Comparison of ENCODE assay signal across 8 cellular contexts in genomic region chr2:37925063-37925897, GRCh38.
DNase-seq lines count a peak whose midpoint lies in the region; ATAC-seq lines count a peak whose summit lies in the region.

RMDN2 (plus strand) TSS chr2:37925287; CDS start chr2:37929278, 3,991 bp downstream.

- H3K4me1 ChIP-seq in effector memory CD4-positive, alpha-beta T cell (ENCODE audit: control insufficient read depth, insufficient read depth, low read length, poor library complexity, severe bottlenecking): no peaks in the 10 kb centered on the region

- H3K9me3 Mint-ChIP-seq in memory B cell: no peaks in the 10 kb centered on the region

- ATAC-seq in GM19395 (IDR thresholded peaks at IDR 0.05; ENCODE audit: unreplicated experiment) (peak; percentile 92), HG03571 (IDR thresholded peaks at IDR 0.05; ENCODE audit: unreplicated experiment) (peak; percentile 83), memory B cell (ENCODE audit: low read depth) (peak; percentile 87)

- H3K27ac ChIP-seq in effector memory CD4-positive, alpha-beta T cell (ENCODE audit: insufficient read depth, low read length, poor library complexity, severe bottlenecking): peak within 1 kb of the TSS; percentile 58

- peaks cover 16% of the 10 kb centered on the region for H3K4me1 Mint-ChIP-seq in memory B cell

- H3K4me3 ChIP-seq in effector memory CD4-positive, alpha-beta T cell (ENCODE audit: insufficient read depth, low read depth, low read length, poor library complexity, severe bottlenecking): peak within 1 kb of the TSS; percentile 83

- H3K36me3 Mint-ChIP-seq in memory B cell: peaks cover 5% of the 10 kb centered on the region

- H3K27me3 Mint-ChIP-seq in memory B cell: no peaks in the 10 kb centered on the region

- no peaks in the 10 kb centered on the region for H3K27me3 ChIP-seq in effector memory CD4-positive, alpha-beta T cell (replicated peaks; ENCODE audit: control insufficient read depth, insufficient read depth, low read length, poor library complexity, severe bottlenecking)

- no peaks in the 10 kb centered on the region for H3K9me3 ChIP-seq in effector memory CD4-positive, alpha-beta T cell (ENCODE audit: control insufficient read depth, low read length)

- no peaks in the 10 kb centered on the region for H3K36me3 ChIP-seq in effector memory CD4-positive, alpha-beta T cell (ENCODE audit: control insufficient read depth, insufficient read depth, low read length)

- peak within 1 kb of the TSS; percentile 93 for H3K4me3 Mint-ChIP-seq in memory B cell

- H3K27ac Mint-ChIP-seq in memory B cell: peak within 1 kb of the TSS; percentile 86

- DNase-seq in CD1c-positive myeloid dendritic cell (ENCODE audit: extremely low spot score) (peak; percentile 91), NK-92 (lab: John Stamatoyannopoulos, UW; ENCODE audit: unreplicated experiment) (peak; percentile 7), memory B cell (ENCODE audit: low spot score in 2 of 2) (peak; percentile 69 to 79)
- peak; percentile 96 for DNase-seq in activated CD8-positive, alpha-beta memory T cell treated with anti-CD3 and anti-CD28 coated beads for 24 hours
- DNase-seq in effector memory CD4-positive, alpha-beta T cell: peak; percentile 38 to 65 (median 53)
- peak; percentile 58 for DNase-seq in stimulated activated CD8-positive, alpha-beta memory T cell treated with anti-CD3 and anti-CD28 coated beads, Interleukin-12 subunit alpha, Interleukin-12 subunit beta, amount 100 ng/mL, for 24 hours (ENCODE audit: extremely low read depth)

Comparison
In these comparisons a context has a peak if more than half of its experiments do, and no peak if none do; other contexts are left out.
1. Peak in every context shown above with its lines: DNase-seq, ATAC-seq, H3K4me3 ChIP-seq and H3K27ac ChIP-seq.
2. DNase-seq: peak in every context shown above with its lines; median percentile 96 in activated CD8-positive, alpha-beta memory T cell treated with anti-CD3 and anti-CD28 coated beads for 24 hours; 91 in CD1c-positive myeloid dendritic cell; 74 in memory B cell; 58 in stimulated activated CD8-positive, alpha-beta memory T cell treated with anti-CD3 and anti-CD28 coated beads, Interleukin-12 subunit alpha, Interleukin-12 subunit beta, amount 100 ng/mL, for 24 hours; 53 in effector memory CD4-positive, alpha-beta T cell; 7 in NK-92.